Comparison of ENCODE assay signal across 1 cellular context in the genomic region with DNA sequence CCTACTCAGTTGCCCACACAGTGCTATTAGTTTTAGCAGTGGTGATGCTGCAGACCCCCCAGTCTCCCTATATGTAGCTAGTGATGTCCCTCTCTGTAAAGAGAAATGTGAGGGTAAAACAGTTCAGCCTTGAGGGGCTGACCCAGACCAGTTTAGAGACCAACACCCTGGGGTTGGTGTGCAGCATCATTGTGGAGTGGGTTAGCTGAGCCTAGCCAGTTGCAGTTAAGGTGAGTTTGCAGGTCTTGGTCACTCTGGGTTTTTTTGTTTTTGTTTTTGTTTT.
TF ChIP-seq lines count a peak whose summit lies in the region.

No MANE protein-coding gene starts in this region.

TF ChIP-seq in GM23338, 12 proteins besides CTCF, POLR2A, EP300 and RAD21 (continued from another document):
- no peak for TF ChIP-seq ETS1 (IDR thresholded peaks at IDR 0.05)
- no peak for TF ChIP-seq ZNF114 (CRISPR knock-in tag; IDR thresholded peaks at IDR 0.05)
- TF ChIP-seq ZNF462 (CRISPR knock-in tag; IDR thresholded peaks at IDR 0.05), result no peak
- no peak for TF ChIP-seq NANOG (IDR thresholded peaks at IDR 0.05; ENCODE audit: borderline replicate concordance)
- no peak for TF ChIP-seq STAT1 (IDR thresholded peaks at IDR 0.05; ENCODE audit: unreplicated experiment)
- no peak for TF ChIP-seq JUNB (IDR thresholded peaks at IDR 0.05; ENCODE audit: unreplicated experiment)
- TF ChIP-seq EZH2 (IDR thresholded peaks at IDR 0.05; ENCODE audit: low read depth, unreplicated experiment), result no peak
